13 cellular contexts compared by ENCODE assay signal in the genomic region with DNA sequence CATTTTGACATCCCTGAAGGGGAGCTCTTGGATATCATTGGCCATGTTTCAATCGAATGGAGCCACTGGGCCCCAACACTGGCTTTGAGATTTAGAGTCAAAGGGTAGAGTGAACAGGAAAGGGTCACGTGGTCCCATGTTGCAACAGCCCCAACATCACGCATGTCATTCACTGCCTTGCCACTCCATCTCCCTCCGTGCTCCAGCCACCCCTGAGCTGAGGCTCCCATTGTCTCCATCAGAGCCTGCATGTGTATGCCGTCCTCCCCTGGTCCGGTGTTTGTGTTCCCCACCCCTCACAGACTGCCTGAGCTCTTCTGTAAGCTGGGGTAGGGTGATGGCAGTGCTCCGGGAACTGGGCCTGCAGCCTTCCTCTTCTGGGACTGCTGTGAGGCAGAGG. TPM values are rescaled to one million over a fixed set of nuclear protein-coding genes. Genes with fewer than 3 reads are reported as not detected.
DNase-seq lines count a peak whose midpoint lies in the region; ATAC-seq and TF ChIP-seq lines count a peak whose summit lies in the region.
"Had no signal": no experiment of that assay in that cellular context is flagged by ENCODE, and none has a peak within 500 bp of the region (broad histone marks: within the 10 kb centered on the region; RNA-seq: fewer than 3 reads in every experiment).

No MANE protein-coding gene starts in this region.

- H3K4me1 ChIP-seq in gastroesophageal sphincter, result peaks cover 0 to 59% (median 9%) of the 10 kb centered on the region in 3 donors
- peaks cover 11 to 59% (median 37%) of the 10 kb centered on the region in 6 donors for H3K4me1 ChIP-seq in spleen

- WGBS in gastroesophageal sphincter (ENCODE audit: low coverage in 1 of 2), 2 donors, result 63% methylated on average over 5 of the region's 7 CpGs; no CpG with 5 or more reads in 1 of the 2 donors
- 63 to 82% (median 71%) methylated on average over 7 of the region's 7 CpGs for WGBS in spleen, 5 donors

- intact Hi-C loops in spleen (cut with DNase I; ENCODE audit: low total_unique reads), result no loop called here

- peak overlapping the region; percentile 99 for H3K27ac ChIP-seq in RWPE1
- peak overlapping the region in 3 of 4 donors; percentile 13 to 50 (median 48) for H3K27ac ChIP-seq in gastroesophageal sphincter
- H3K27ac ChIP-seq in spleen, result peak overlapping the region in 4 of 8 donors; percentile 5 to 33 (median 20)

- TF ChIP-seq CTCF in RWPE1 (conservative IDR thresholded peaks at IDR 0.05; ENCODE audit: low read depth) (no peak), gastroesophageal sphincter (IDR thresholded peaks at IDR 0.05) (no peak), spleen (IDR thresholded peaks at IDR 0.05 in 8 of 11, conservative IDR thresholded peaks at IDR 0.05 in 3 of 11) (no peak)

- TF ChIP-seq EP300 in gastroesophageal sphincter (IDR thresholded peaks at IDR 0.05), result no peak

- H3K9me3 ChIP-seq in gastroesophageal sphincter (no peaks in the 10 kb centered on the region), spleen (no peaks in the 10 kb centered on the region)

- no peak for ATAC-seq in gastroesophageal sphincter
- ATAC-seq in GM18909 (IDR thresholded peaks at IDR 0.05; ENCODE audit: poor library complexity, unreplicated experiment), result no peak
- ATAC-seq: activated CD8-positive, alpha-beta memory T cell treated with anti-CD3 and anti-CD28 coated beads, Interleukin-2, amount 10 ng/mL, durations not matched to agents 7 days and 5 days had no signal

- TF ChIP-seq POLR2A in gastroesophageal sphincter (IDR thresholded peaks at IDR 0.05) (no peak), spleen (IDR thresholded peaks at IDR 0.05) (no peak)

- POLR2A ChIA-PET in RWPE1 (lab: Yijun Ruan, JAX; ENCODE audit: low non-redundant PET), result no interaction called here

- peak; percentile 20 for DNase-seq in SIG-M5 treated with dmso at 0.1 percent for 504 hours (lab: John Stamatoyannopoulos, UW; ENCODE audit: unreplicated experiment)
- DNase-seq in SIG-M5 (lab: John Stamatoyannopoulos, UW), result no peak
- no peak for DNase-seq in RWPE1 (ENCODE audit: low spot score)
- DNase-seq in spleen, result peak; percentile 57
- no peak for DNase-seq in DMS79 treated with DMSO at 0.1 percent for 48 hours (lab: John Stamatoyannopoulos, UW)
- no peak for DNase-seq in ureter (ENCODE audit: low spot score)
- DNase-seq: activated CD8-positive, alpha-beta memory T cell treated with anti-CD3 and anti-CD28 coated beads, Interleukin-2, amount 10 ng/mL, durations not matched to agents 7 days and 5 days; CD4-positive, CD25-positive, alpha-beta regulatory T cell; mesendoderm; NCI-H446; nucleus accumbens had no signal

- no peak overlapping the region for H3K4me3 ChIP-seq in gastroesophageal sphincter
- no peak overlapping the region for H3K4me3 ChIP-seq in spleen

- H3K27me3 ChIP-seq in gastroesophageal sphincter (no peaks in the 10 kb centered on the region), spleen (replicated peaks in 1 of 7) (no peaks in the 10 kb centered on the region)

- peaks cover 0 to 100% of the 10 kb centered on the region in 2 donors for H3K36me3 ChIP-seq in gastroesophageal sphincter
- H3K36me3 ChIP-seq in spleen, result peaks cover 5 to 100% (median 79%) of the 10 kb centered on the region in 6 donors

- CTCF ChIA-PET in RWPE1 (lab: Yijun Ruan, JAX), result interaction anchor here (0.5 to 1.0 kb wide), 2 partner anchors 17 to 33 kb away, joined by 3 to 7 read pairs; no protein-coding TSS in a partner anchor

RNA-seq across cellular contexts. Expression of a gene that starts 12.1 kb away (rescaled TPM):
- total RNA-seq in gastroesophageal sphincter, result 100 to 1,000 TPM; 166 to 289 (median 182) TPM
- total RNA-seq in spleen, result 100 to 1,000 TPM; 111 to 242 (median 142) TPM
- polyA plus RNA-seq in spleen, result 10 to 100 TPM; 21.2 to 59.5 (median 25.7) TPM
- total RNA-seq in ureter, result 143 TPM

RNA-seq across cellular contexts. Expression of a gene that starts 22.7 kb away (rescaled TPM):
- 10 to 100 TPM; 40.6 to 75.5 (median 49.4) TPM for total RNA-seq in gastroesophageal sphincter
- total RNA-seq in spleen, result 10 to 100 TPM in 3 of 7 donors, 1 to 10 TPM in 4; 6.0 to 15.0 (median 9.0) TPM
- 1 to 10 TPM; 7.3 to 9.6 (median 8.5) TPM for polyA plus RNA-seq in spleen
- 29.1 TPM for total RNA-seq in ureter

RNA-seq across cellular contexts. Expression of a gene that starts 41.0 kb away (rescaled TPM):
- total RNA-seq in gastroesophageal sphincter (10 to 100 TPM; 46.0 to 59.3 (median 55.0) TPM), spleen (10 to 100 TPM; 21.6 to 36.2 (median 29.8) TPM), ureter (29.3 TPM)
- 10 to 100 TPM; 19.6 to 29.8 (median 27.4) TPM for polyA plus RNA-seq in spleen

RNA-seq across cellular contexts. Expression of a gene that starts 47.3 kb away (rescaled TPM):
- total RNA-seq in gastroesophageal sphincter (10 to 100 TPM; 12.4 to 20.5 (median 16.8) TPM), spleen (10 to 100 TPM; 31.8 to 45.4 (median 39.2) TPM), ureter (24.3 TPM)
- 10 to 100 TPM; 17.6 to 27.3 (median 26.3) TPM for polyA plus RNA-seq in spleen

Comparison
In these comparisons a context has a peak if more than half of its experiments do, and no peak if none do; other contexts are left out.
1. DNase-seq: peak in SIG-M5 treated with dmso at 0.1 percent for 504 hours (single experiment) and spleen (single experiment); none in SIG-M5 (single experiment), RWPE1 (single experiment), DMS79 treated with DMSO at 0.1 percent for 48 hours (single experiment) and ureter (single experiment).